In genomic region chr10:10629512-10629911, GRCh38 we compare ENCODE assay signal across 17 cellular contexts.
"Had no signal": no experiment of that assay in that cellular context is flagged by ENCODE, and none has a peak within 500 bp of the region (broad histone marks: within the 10 kb centered on the region; RNA-seq: fewer than 3 reads in every experiment).

No MANE protein-coding gene starts in this region.

- H3K27me3 ChIP-seq: sigmoid colon, stomach, transverse colon had no signal

- H3K4me1 ChIP-seq: psoas muscle, stomach, transverse colon had no signal

- H3K36me3 ChIP-seq: neutrophil, sigmoid colon, stomach, thoracic aorta, transverse colon had no signal

- DNase-seq: effector CD4-positive, alpha-beta T cell; foreskin fibroblast; kidney; left cardiac atrium; naive B cell; psoas muscle; retina; sigmoid colon; stimulated activated CD4-positive, alpha-beta T cell treated with anti-CD3 and anti-CD28 coated beads, Interleukin-12 subunit alpha, Interleukin-12 subunit beta, amount 100 ng/mL, for 4 hours; stimulated activated naive CD4-positive, alpha-beta T cell; stomach; substantia nigra; transverse colon had no signal

- H3K27ac ChIP-seq: coronary artery, neutrophil, psoas muscle, sigmoid colon, skin epidermis, stomach, thoracic aorta, transverse colon had no signal

- H3K4me3 ChIP-seq: coronary artery, psoas muscle, sigmoid colon, skin epidermis, stomach, thoracic aorta, transverse colon had no signal

- H3K9me3 ChIP-seq: neutrophil, psoas muscle, sigmoid colon, stomach, thoracic aorta, transverse colon had no signal

- ATAC-seq: psoas muscle had no signal
